In the genomic region with DNA sequence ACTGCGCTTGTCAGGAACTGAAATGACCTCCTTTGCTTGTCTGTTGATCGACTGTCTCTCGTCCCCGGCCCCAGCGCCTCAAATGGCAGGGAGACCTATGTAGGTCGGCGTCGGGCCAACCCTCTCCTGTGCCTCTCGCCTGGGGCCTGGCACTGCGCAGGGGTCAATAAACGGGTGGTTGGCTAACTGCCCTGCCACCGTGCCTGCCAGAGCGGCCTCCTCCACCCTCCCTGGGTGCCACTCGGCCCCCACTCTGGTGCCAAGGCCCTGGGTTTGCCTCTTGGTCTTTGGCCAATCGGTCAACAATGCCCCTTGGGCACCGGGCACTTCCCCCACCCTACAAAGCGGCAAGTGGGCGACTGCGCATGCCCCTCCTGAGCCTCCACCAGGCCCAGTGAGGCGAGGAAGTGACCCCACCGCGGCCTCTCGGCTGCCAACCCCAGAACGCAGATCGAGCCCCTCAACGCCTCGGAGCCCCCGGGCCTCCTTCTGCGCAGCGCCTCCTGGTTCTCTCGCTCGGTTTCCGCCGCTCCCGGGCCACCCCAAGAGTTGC, we compare ENCODE assay signal across 8 cellular contexts. TPM values are rescaled to one million over a fixed set of nuclear protein-coding genes. Genes with fewer than 3 reads are reported as not detected.
DNase-seq lines count a peak whose midpoint lies in the region; ATAC-seq lines count a peak whose summit lies in the region.

No MANE protein-coding gene starts in this region.

- 6 to 7% methylated on average over 28 to 35 of the region's 35 CpGs for WGBS in mesodermal cell (ENCODE audit: insufficient coverage in 2 of 2), 2 experiments

- peaks cover 29% of the 10 kb centered on the region for H3K36me3 Mint-ChIP-seq in activated CD8-positive, alpha-beta T cell treated with anti-CD3 and anti-CD28 coated beads, Interleukin-2, amount 10 ng/mL, durations not matched to agents 7 days and 5 days (ENCODE audit: low read depth)

- DNase-seq in activated gamma-delta T cell treated with Interleukin-2 at 50 U/mL for 16 hours (peak; percentile 43), activated gamma-delta T cell (lab: John Stamatoyannopoulos, UW) (no peak), NCI-H2029 (lab: John Stamatoyannopoulos, UW) (peak; percentile 95), epidermal melanocyte (ENCODE audit: insufficient read length, low spot score) (peak; percentile 77)
- DNase-seq in activated CD8-positive, alpha-beta T cell treated with anti-CD3 and anti-CD28 coated beads, Interleukin-2, amount 10 ng/mL, durations not matched to agents 7 days and 5 days: peak; percentile 53

- H3K4me3 Mint-ChIP-seq in activated CD8-positive, alpha-beta T cell treated with anti-CD3 and anti-CD28 coated beads, Interleukin-2, amount 10 ng/mL, durations not matched to agents 7 days and 5 days: peak overlapping the region; percentile 88

- H3K27ac Mint-ChIP-seq in activated CD8-positive, alpha-beta T cell treated with anti-CD3 and anti-CD28 coated beads, Interleukin-2, amount 10 ng/mL, durations not matched to agents 7 days and 5 days: peak overlapping the region; percentile 84

- no peaks in the 10 kb centered on the region for H3K27me3 ChIP-seq in stomach smooth muscle (ENCODE audit: control insufficient read depth in 1 of 2, insufficient read depth in 2 of 2, low read length in 2 of 2)

- H3K9me3 ChIP-seq in mesodermal cell (ENCODE audit: control insufficient read depth, low read length) (no peaks in the 10 kb centered on the region), stomach smooth muscle (ENCODE audit: control insufficient read depth in 2 of 2, low read length in 2 of 2) (no peaks in the 10 kb centered on the region)

- H3K4me1 Mint-ChIP-seq in activated CD8-positive, alpha-beta T cell treated with anti-CD3 and anti-CD28 coated beads, Interleukin-2, amount 10 ng/mL, durations not matched to agents 7 days and 5 days (ENCODE audit: low read depth): peaks cover 43% of the 10 kb centered on the region

- H3K36me3 ChIP-seq in mesodermal cell (ENCODE audit: control insufficient read depth, insufficient read depth, low read length): peaks cover 35% of the 10 kb centered on the region
- peaks cover 7 to 18% of the 10 kb centered on the region in 2 donors for H3K36me3 ChIP-seq in stomach smooth muscle (ENCODE audit: control insufficient read depth in 2 of 2, insufficient read depth in 2 of 2, low read length in 2 of 2)

- POLR2A ChIA-PET in activated CD8-positive, alpha-beta T cell treated with anti-CD3 and anti-CD28 coated beads, Interleukin-2, amount 10 ng/mL, durations not matched to agents 7 days and 5 days (lab: Charles Lee): interaction anchor here (0.7 kb wide), 1 partner anchor 74 kb away, joined by 4 read pairs; no protein-coding TSS in a partner anchor

- peak; percentile 35 for ATAC-seq in HG02623 (IDR thresholded peaks at IDR 0.05; ENCODE audit: unreplicated experiment)
- peak; percentile 20 for ATAC-seq in activated CD8-positive, alpha-beta T cell treated with anti-CD3 and anti-CD28 coated beads, Interleukin-2, amount 10 ng/mL, durations not matched to agents 7 days and 5 days

- CTCF ChIA-PET in activated CD8-positive, alpha-beta T cell treated with anti-CD3 and anti-CD28 coated beads, Interleukin-2, amount 10 ng/mL, durations not matched to agents 7 days and 5 days (lab: Charles Lee): interaction anchor here (1.8 kb wide), 1 partner anchor 10 kb away, joined by 8 read pairs; no protein-coding TSS in a partner anchor

- H3K27ac ChIP-seq in mesodermal cell (ENCODE audit: low read depth, low read length, severe bottlenecking): peak overlapping the region; percentile 91
- peak overlapping the region; percentile 95 for H3K27ac ChIP-seq in stomach smooth muscle (ENCODE audit: low read length)

- no peaks in the 10 kb centered on the region for H3K9me3 Mint-ChIP-seq in activated CD8-positive, alpha-beta T cell treated with anti-CD3 and anti-CD28 coated beads, Interleukin-2, amount 10 ng/mL, durations not matched to agents 7 days and 5 days (ENCODE audit: insufficient read depth)

- H3K9ac ChIP-seq in stomach smooth muscle (ENCODE audit: low read length in 2 of 2): peak overlapping the region; percentile 94

- no peaks in the 10 kb centered on the region for H3K4me1 ChIP-seq in mesodermal cell (ENCODE audit: control insufficient read depth, insufficient read depth, low read length, poor library complexity, severe bottlenecking)
- H3K4me1 ChIP-seq in stomach smooth muscle (ENCODE audit: control insufficient read depth, insufficient read depth, low read length): peaks cover 43% of the 10 kb centered on the region

- H3K4me3 ChIP-seq in mesodermal cell (ENCODE audit: extremely low read depth, insufficient read depth, low read length, poor library complexity, severe bottlenecking): peak overlapping the region; percentile 67
- H3K4me3 ChIP-seq in stomach smooth muscle (ENCODE audit: low read length in 2 of 2): peak overlapping the region; percentile 92 to 93

- no peaks in the 10 kb centered on the region for H3K27me3 Mint-ChIP-seq in activated CD8-positive, alpha-beta T cell treated with anti-CD3 and anti-CD28 coated beads, Interleukin-2, amount 10 ng/mL, durations not matched to agents 7 days and 5 days (ENCODE audit: low read depth)

RNA-seq across cellular contexts. Expression of gene KEAP1, which starts 1.1 kb away (rescaled TPM):
- total RNA-seq in activated CD8-positive, alpha-beta T cell treated with anti-CD3 and anti-CD28 coated beads, Interleukin-2, amount 10 ng/mL, durations not matched to agents 7 days and 5 days: 10 to 100 TPM; 89.4 to 92.1 TPM
- 36.5 TPM for polyA plus RNA-seq in mesodermal cell (2013, experiment 1 of 2)
- 36.6 TPM for polyA plus RNA-seq in mesodermal cell (2013, experiment 2 of 2)

RNA-seq across cellular contexts. Expression of gene S1PR5, which starts 15.2 kb away (rescaled TPM):
- total RNA-seq in activated CD8-positive, alpha-beta T cell treated with anti-CD3 and anti-CD28 coated beads, Interleukin-2, amount 10 ng/mL, durations not matched to agents 7 days and 5 days: under 1 TPM; 0.89 to 0.95 TPM
- 3.5 TPM for polyA plus RNA-seq in mesodermal cell (2013, experiment 1 of 2)
- 2.3 TPM for polyA plus RNA-seq in mesodermal cell (2013, experiment 2 of 2)

RNA-seq across cellular contexts. Expression of gene ATG4D, which starts 41.7 kb away (rescaled TPM):
- total RNA-seq in activated CD8-positive, alpha-beta T cell treated with anti-CD3 and anti-CD28 coated beads, Interleukin-2, amount 10 ng/mL, durations not matched to agents 7 days and 5 days: 10 to 100 TPM; 46.1 to 46.9 TPM
- polyA plus RNA-seq in mesodermal cell (2013, experiment 1 of 2): 34.9 TPM
- polyA plus RNA-seq in mesodermal cell (2013, experiment 2 of 2): 28.5 TPM
